ENCODE assay signal across 1 cellular context in genomic region chr17:2786176-2786881, GRCh38.
A peak's percentile ranks its signal among the peaks of the same experiment; 100 is the strongest.
TF ChIP-seq lines count a peak whose summit lies in the region.

No MANE protein-coding gene starts in this region.

TF ChIP-seq in HepG2, 621 proteins besides CTCF, POLR2A, EP300 and RAD21 (continued from another document and continues in another):
- no peak for TF ChIP-seq ZNF484 (CRISPR knock-in tag; IDR thresholded peaks at IDR 0.05; ENCODE audit: borderline replicate concordance, low read depth)
- no peak for TF ChIP-seq AKAP8 (CRISPR knock-in tag; IDR thresholded peaks at IDR 0.05)
- no peak for TF ChIP-seq TOE1 (CRISPR knock-in tag; IDR thresholded peaks at IDR 0.05)
- peak; percentile 64 for TF ChIP-seq GABPB1 (CRISPR knock-in tag; IDR thresholded peaks at IDR 0.05)
- no peak for TF ChIP-seq ZNF44 (CRISPR knock-in tag; IDR thresholded peaks at IDR 0.05)
- no peak for TF ChIP-seq NFATC3 (CRISPR knock-in tag; IDR thresholded peaks at IDR 0.05)
- TF ChIP-seq ZNF773 (CRISPR knock-in tag; IDR thresholded peaks at IDR 0.05; ENCODE audit: borderline replicate concordance): no peak
- TF ChIP-seq ZNF83 (CRISPR knock-in tag; IDR thresholded peaks at IDR 0.05; ENCODE audit: borderline replicate concordance): no peak
- TF ChIP-seq TSC22D2 (CRISPR knock-in tag; IDR thresholded peaks at IDR 0.05; ENCODE audit: borderline replicate concordance): no peak
- no peak for TF ChIP-seq ZNF367 (CRISPR knock-in tag; IDR thresholded peaks at IDR 0.05; ENCODE audit: borderline replicate concordance)
- TF ChIP-seq SNAPC5 (CRISPR knock-in tag; IDR thresholded peaks at IDR 0.05; ENCODE audit: borderline replicate concordance): no peak
- no peak for TF ChIP-seq ZNF251 (CRISPR knock-in tag; IDR thresholded peaks at IDR 0.05)
- no peak for TF ChIP-seq ZNF766 (CRISPR knock-in tag; IDR thresholded peaks at IDR 0.05; ENCODE audit: borderline replicate concordance)
- peak; percentile 26; the same call in 1 of the 2 replicates for TF ChIP-seq RARA (CRISPR knock-in tag; IDR thresholded peaks at IDR 0.05)
- no peak; the same call in 1 of the 2 replicates for TF ChIP-seq ARID4A (CRISPR knock-in tag; IDR thresholded peaks at IDR 0.05; ENCODE audit: borderline replicate concordance)
- 0 out of 2 replicates have a peak, but pooled peaks have one; percentile 16 for TF ChIP-seq RFX3 (CRISPR knock-in tag; IDR thresholded peaks at IDR 0.05)
- no peak for TF ChIP-seq ZMAT5 (CRISPR knock-in tag; IDR thresholded peaks at IDR 0.05; ENCODE audit: borderline replicate concordance, low read depth)
- TF ChIP-seq HINFP (CRISPR knock-in tag; IDR thresholded peaks at IDR 0.05; ENCODE audit: low read depth): no peak
- TF ChIP-seq DBP (CRISPR knock-in tag; IDR thresholded peaks at IDR 0.05; ENCODE audit: not compliant biosample characterization): no peak
- no peak for TF ChIP-seq YEATS4 (CRISPR knock-in tag; IDR thresholded peaks at IDR 0.05; ENCODE audit: borderline replicate concordance)
- TF ChIP-seq HMGA1 (CRISPR knock-in tag; conservative IDR thresholded peaks at IDR 0.05): no peak
- TF ChIP-seq ARNT2 (CRISPR knock-in tag; IDR thresholded peaks at IDR 0.05; ENCODE audit: low read depth): no peak; the same call in 1 of the 2 replicates
- TF ChIP-seq ZNF788 (CRISPR knock-in tag; IDR thresholded peaks at IDR 0.05; ENCODE audit: borderline replicate concordance): no peak; the same call in 1 of the 2 replicates
- no peak for TF ChIP-seq PPARG (CRISPR knock-in tag; conservative IDR thresholded peaks at IDR 0.05)
- TF ChIP-seq ZNF282 (IDR thresholded peaks at IDR 0.05; ENCODE audit: partially characterized antibody): no peak
- TF ChIP-seq ZGPAT (CRISPR knock-in tag; IDR thresholded peaks at IDR 0.05): 0 out of 2 replicates have a peak, but pooled peaks have one; percentile 18
- no peak for TF ChIP-seq PHF21A (CRISPR knock-in tag; IDR thresholded peaks at IDR 0.05)
- TF ChIP-seq RFX1 (IDR thresholded peaks at IDR 0.05): no peak
- TF ChIP-seq TFE3 (CRISPR knock-in tag; IDR thresholded peaks at IDR 0.05): no peak
- 0 out of 2 replicates have a peak, but pooled peaks have one; percentile 18 for TF ChIP-seq ZNF768 (CRISPR knock-in tag; IDR thresholded peaks at IDR 0.05)
- no peak for TF ChIP-seq ZNF512 (CRISPR knock-in tag; IDR thresholded peaks at IDR 0.05)
- TF ChIP-seq ZNF580 (CRISPR knock-in tag; IDR thresholded peaks at IDR 0.05; ENCODE audit: borderline replicate concordance, low read depth): peak; percentile 50; the same call in 1 of the 2 replicates
- TF ChIP-seq PRDM15 (CRISPR knock-in tag; IDR thresholded peaks at IDR 0.05): no peak
- no peak for TF ChIP-seq DPF2 (CRISPR knock-in tag; IDR thresholded peaks at IDR 0.05; ENCODE audit: borderline replicate concordance, low read depth)
- no peak for TF ChIP-seq MAFG (CRISPR knock-in tag; IDR thresholded peaks at IDR 0.05)
- peak; percentile 61; the same call in 1 of the 2 replicates for TF ChIP-seq MIER2 (CRISPR knock-in tag; IDR thresholded peaks at IDR 0.05)
- no peak for TF ChIP-seq TAF1 (CRISPR knock-in tag; IDR thresholded peaks at IDR 0.05)
- no peak for TF ChIP-seq FOXO1 (CRISPR knock-in tag; IDR thresholded peaks at IDR 0.05)
- no peak for TF ChIP-seq RBM22 (optimal IDR thresholded peaks at IDR 0.05; ENCODE audit: low read length)
- no peak for TF ChIP-seq JUNB (CRISPR knock-in tag; IDR thresholded peaks at IDR 0.05; ENCODE audit: borderline replicate concordance)
- TF ChIP-seq NFE2 (CRISPR knock-in tag; IDR thresholded peaks at IDR 0.05): no peak
- TF ChIP-seq TOPORS (CRISPR knock-in tag; IDR thresholded peaks at IDR 0.05): no peak
- TF ChIP-seq ETV6 (CRISPR knock-in tag; conservative IDR thresholded peaks at IDR 0.05): no peak
- TF ChIP-seq ZNF652 (CRISPR knock-in tag; IDR thresholded peaks at IDR 0.05; ENCODE audit: borderline replicate concordance, low read depth): no peak
- no peak for TF ChIP-seq ZNF207 (IDR thresholded peaks at IDR 0.05; ENCODE audit: borderline replicate concordance)
- no peak for TF ChIP-seq CREM (IDR thresholded peaks at IDR 0.05)
- no peak for TF ChIP-seq CREM (CRISPR knock-in tag; IDR thresholded peaks at IDR 0.05)
- TF ChIP-seq ZSCAN25 (CRISPR knock-in tag; IDR thresholded peaks at IDR 0.05): no peak
